Comparison of ENCODE assay signal across 9 cellular contexts in the genomic region with DNA sequence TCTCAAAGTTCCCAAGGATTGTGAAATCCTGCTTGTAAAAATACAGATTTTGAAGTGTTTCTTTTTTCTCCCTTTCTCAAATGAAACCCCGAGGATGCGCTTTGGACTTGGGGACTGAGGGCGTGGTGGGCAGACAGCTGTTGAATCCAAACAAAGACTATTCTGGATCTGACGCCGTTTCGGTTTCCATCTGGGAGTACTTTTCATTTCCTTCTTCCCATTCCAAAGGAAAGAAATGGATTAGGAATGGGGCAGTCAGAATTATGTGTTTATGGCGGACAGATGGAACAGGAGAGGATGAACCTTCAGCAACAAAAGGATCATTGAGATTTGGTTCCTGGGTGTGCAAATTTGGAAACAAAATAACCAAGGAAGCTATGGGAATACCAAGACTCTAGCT.
DNase-seq lines count a peak whose midpoint lies in the region; ATAC-seq, FAIRE-seq and TF ChIP-seq lines count a peak whose summit lies in the region.
"Had no signal": no experiment of that assay in that cellular context is flagged by ENCODE, and none has a peak within 500 bp of the region (broad histone marks: within the 10 kb centered on the region; RNA-seq: fewer than 3 reads in every experiment).

No MANE protein-coding gene starts in this region.

- POLR2A ChIA-PET in PC-3 (lab: Charles Lee; ENCODE audit: unreplicated experiment) = no interaction called here

- TF ChIP-seq POLR2A in vagina (IDR thresholded peaks at IDR 0.05) = peak in 1 of 2 donors; percentile 29

- no peak for ATAC-seq in stimulated activated naive CD8-positive, alpha-beta T cell treated with anti-CD3 and anti-CD28 coated beads, Interleukin-15, Interleukin-2, amounts not matched to agents 100 U/mL and 50 U/mL, for 24 hours
- ATAC-seq in HG03469 (IDR thresholded peaks at IDR 0.05; ENCODE audit: unreplicated experiment) = no peak
- ATAC-seq in PC-3 = no peak
- ATAC-seq: activated CD4-positive, CD25-positive, alpha-beta regulatory T cell treated with anti-CD3 and anti-CD28 coated beads, Interleukin-2, amount 50 U/mL, for 24 hours had no signal

- H2AFZ ChIP-seq in astrocyte (ENCODE audit: low read depth, low read length) (no peak overlapping the region), PC-3 (ENCODE audit: low read length) (no peak overlapping the region)

- no peaks in the 10 kb centered on the region for H3K79me2 ChIP-seq in astrocyte (ENCODE audit: insufficient read depth, low read length)
- no peaks in the 10 kb centered on the region for H3K79me2 ChIP-seq in PC-3 (ENCODE audit: low read length)

- H3K9ac ChIP-seq in astrocyte (ENCODE audit: low read length) (no peak overlapping the region), PC-3 (ENCODE audit: low read length) (no peak overlapping the region)

- H4K20me1 ChIP-seq in astrocyte (ENCODE audit: insufficient read depth, low read length) (no peaks in the 10 kb centered on the region), PC-3 (ENCODE audit: low read length) (no peaks in the 10 kb centered on the region)

- intact Hi-C loops in vagina (cut with DNase I) (loop anchor here (2.0 to 10.0 kb wide), 2 partner anchors 208 to 420 kb away; no protein-coding TSS in a partner anchor), PC-3 (cut with micrococcal nuclease) (no loop called here)

- BruUV-seq in PC-3 (replicated peaks; lab: Mats Ljungman, UMichigan) = no TSS peak

- H3K9me3 ChIP-seq in astrocyte (ENCODE audit: insufficient read depth, low read depth, low read length) (peaks cover 9% of the 10 kb centered on the region), vagina (no peaks in the 10 kb centered on the region), PC-3 (ENCODE audit: low read length) (no peaks in the 10 kb centered on the region)

- H3K27ac ChIP-seq in astrocyte (ENCODE audit: low read depth, low read length) = no peak overlapping the region
- peak overlapping the region; percentile 98 for H3K27ac ChIP-seq in vagina
- no peak overlapping the region for H3K27ac ChIP-seq in PC-3 (ENCODE audit: low read length)

- H3K27ac Mint-ChIP-seq in stimulated activated naive CD8-positive, alpha-beta T cell treated with anti-CD3 and anti-CD28 coated beads, Interleukin-15, Interleukin-2, amounts not matched to agents 100 ng/mL and 50 ng/mL, for 24 hours = no peak overlapping the region
- no peak overlapping the region for H3K27ac Mint-ChIP-seq in astrocyte (ENCODE audit: unreplicated experiment)

- peaks cover 9% of the 10 kb centered on the region for H3K4me1 ChIP-seq in astrocyte (ENCODE audit: insufficient read depth, low read length)
- H3K4me1 ChIP-seq in vagina = peaks cover 32% of the 10 kb centered on the region
- H3K4me1 ChIP-seq in PC-3 (ENCODE audit: insufficient read depth, low read length) = no peaks in the 10 kb centered on the region

- no peaks in the 10 kb centered on the region for H3K36me3 Mint-ChIP-seq in stimulated activated naive CD8-positive, alpha-beta T cell treated with anti-CD3 and anti-CD28 coated beads, Interleukin-15, Interleukin-2, amounts not matched to agents 100 ng/mL and 50 ng/mL, for 24 hours (ENCODE audit: low read depth)
- H3K36me3 Mint-ChIP-seq in astrocyte (ENCODE audit: low read depth, unreplicated experiment) = no peaks in the 10 kb centered on the region

- peaks cover 81% of the 10 kb centered on the region for H3K27me3 ChIP-seq in astrocyte (ENCODE audit: insufficient read depth, low read length)
- no peaks in the 10 kb centered on the region for H3K27me3 ChIP-seq in vagina
- H3K27me3 ChIP-seq in PC-3 (ENCODE audit: low read length) = peaks cover 7% of the 10 kb centered on the region

- peaks cover 59% of the 10 kb centered on the region for H3K4me1 Mint-ChIP-seq in stimulated activated naive CD8-positive, alpha-beta T cell treated with anti-CD3 and anti-CD28 coated beads, Interleukin-15, Interleukin-2, amounts not matched to agents 100 ng/mL and 50 ng/mL, for 24 hours (ENCODE audit: low read depth)
- peaks cover 5% of the 10 kb centered on the region for H3K4me1 Mint-ChIP-seq in astrocyte (ENCODE audit: low read depth, unreplicated experiment)

- DNase-seq in stimulated activated naive CD8-positive, alpha-beta T cell treated with anti-CD3 and anti-CD28 coated beads, Interleukin-15, Interleukin-2, amounts not matched to agents 100 U/mL and 50 U/mL, for 24 hours = no peak
- DNase-seq in astrocyte (ENCODE audit: low read depth) (no peak), myocyte (ENCODE audit: low read depth) (peak; percentile 8), vagina (ENCODE audit: extremely low spot score in 2 of 2) (no peak), PC-3 (no peak), AG08395 (ENCODE audit: low spot score) (no peak)

- H3K4me3 ChIP-seq in astrocyte (ENCODE audit: insufficient read depth, low read depth, low read length) = no peak overlapping the region
- peak overlapping the region; percentile 57 to 70 for H3K4me3 ChIP-seq in vagina
- no peak overlapping the region for H3K4me3 ChIP-seq in PC-3 (ENCODE audit: low read length)

- CTCF ChIA-PET in PC-3 (lab: Charles Lee) = no interaction called here

- FAIRE-seq in astrocyte (lab: Jason Lieb, UNC) = no peak

- TF ChIP-seq CTCF in astrocyte (IDR thresholded peaks at IDR 0.05; ENCODE audit: insufficient read depth, low read depth, low read length) (no peak), vagina (IDR thresholded peaks at IDR 0.05) (no peak), PC-3 (conservative IDR thresholded peaks at IDR 0.05; ENCODE audit: low read depth, low read length) (no peak)

- no peaks in the 10 kb centered on the region for H3K36me3 ChIP-seq in astrocyte (ENCODE audit: insufficient read depth, low read length)
- H3K36me3 ChIP-seq in vagina = no peaks in the 10 kb centered on the region
- H3K36me3 ChIP-seq in PC-3 (ENCODE audit: low read depth, low read length) = no peaks in the 10 kb centered on the region; the same call in 1 of the 2 replicates

- H3K9me3 Mint-ChIP-seq in stimulated activated naive CD8-positive, alpha-beta T cell treated with anti-CD3 and anti-CD28 coated beads, Interleukin-15, Interleukin-2, amounts not matched to agents 100 ng/mL and 50 ng/mL, for 24 hours = no peaks in the 10 kb centered on the region
- no peaks in the 10 kb centered on the region for H3K9me3 Mint-ChIP-seq in astrocyte (ENCODE audit: unreplicated experiment)

- no peaks in the 10 kb centered on the region for H3K9me2 ChIP-seq in PC-3 (replicated peaks; ENCODE audit: low read length)

- H3K4me3 Mint-ChIP-seq in stimulated activated naive CD8-positive, alpha-beta T cell treated with anti-CD3 and anti-CD28 coated beads, Interleukin-15, Interleukin-2, amounts not matched to agents 100 ng/mL and 50 ng/mL, for 24 hours = peak overlapping the region; percentile 54
- H3K4me3 Mint-ChIP-seq in astrocyte (ENCODE audit: unreplicated experiment) = peak overlapping the region; percentile 21

- H3K27me3 Mint-ChIP-seq in stimulated activated naive CD8-positive, alpha-beta T cell treated with anti-CD3 and anti-CD28 coated beads, Interleukin-15, Interleukin-2, amounts not matched to agents 100 ng/mL and 50 ng/mL, for 24 hours = peaks cover 84% of the 10 kb centered on the region
- peaks cover 86% of the 10 kb centered on the region for H3K27me3 Mint-ChIP-seq in astrocyte (ENCODE audit: low read depth, unreplicated experiment)

- H3K4me2 ChIP-seq in astrocyte (ENCODE audit: low read length) (no peak overlapping the region), PC-3 (ENCODE audit: low read length) (no peak overlapping the region)

- no peaks in the 10 kb centered on the region for H3F3A ChIP-seq in PC-3 (ENCODE audit: low read length, unreplicated experiment)

Comparison
In these comparisons a context has a peak if more than half of its experiments do, and no peak if none do; other contexts are left out.
1. H3K4me3 ChIP-seq: peak in vagina (2 of 2); none in astrocyte (single experiment) and PC-3 (single experiment).